ENCODE assay signal across 16 cellular contexts in genomic region chr6:36784379-36784636, GRCh38. TPM values are rescaled to one million over a fixed set of nuclear protein-coding genes. Genes with fewer than 3 reads are reported as not detected.
DNase-seq lines count a peak whose midpoint lies in the region; ATAC-seq and TF ChIP-seq lines count a peak whose summit lies in the region.
"Had no signal": no experiment of that assay in that cellular context is flagged by ENCODE, and none has a peak within 500 bp of the region (broad histone marks: within the 10 kb centered on the region; RNA-seq: fewer than 3 reads in every experiment).

No MANE protein-coding gene starts in this region.

- peaks cover 4% of the 10 kb centered on the region for H3K9me3 Mint-ChIP-seq in nephron progenitor cell
- H3K9me3 Mint-ChIP-seq in progenitor cell of endocrine pancreas (ENCODE audit: low read depth), result peaks cover 4% of the 10 kb centered on the region
- H3K9me3 Mint-ChIP-seq: CD4-positive, CD25-positive, alpha-beta regulatory T cell; CD8-positive, alpha-beta T cell; GM23338; HFFc6 had no signal

- H3K27ac Mint-ChIP-seq in nephron progenitor cell, result peak overlapping the region; percentile 85
- peak overlapping the region; percentile 44 for H3K27ac Mint-ChIP-seq in progenitor cell of endocrine pancreas
- H3K27ac Mint-ChIP-seq: B cell; CD8-positive, alpha-beta T cell; GM23338; HFFc6 had no signal

- H3K36me3 Mint-ChIP-seq in nephron progenitor cell (ENCODE audit: low read depth) (no peaks in the 10 kb centered on the region), progenitor cell of endocrine pancreas (ENCODE audit: insufficient read depth) (no peaks in the 10 kb centered on the region)
- H3K36me3 Mint-ChIP-seq: CD4-positive, CD25-positive, alpha-beta regulatory T cell; CD8-positive, alpha-beta T cell had no signal

- DNase-seq in NCI-H2227 (lab: John Stamatoyannopoulos, UW; ENCODE audit: unreplicated experiment) (peak; percentile 23), NCI-H2227 treated with DMSO at 0.1 percent for 48 hours (lab: John Stamatoyannopoulos, UW) (no peak), left kidney (ENCODE audit: low read depth, low spot score) (peak; percentile 41), nephron progenitor cell (no peak), progenitor cell of endocrine pancreas (ENCODE audit: low spot score, unreplicated experiment) (no peak), NCI-H1417 treated with DMSO at 0.1 percent for 48 hours (lab: John Stamatoyannopoulos, UW) (no peak)
- no peak for DNase-seq in activated CD8-positive, alpha-beta memory T cell treated with anti-CD3 and anti-CD28 coated beads for 24 hours
- DNase-seq: Caco-2; CD4-positive, CD25-positive, alpha-beta regulatory T cell; CD8-positive, alpha-beta T cell; DMS153; DND-41; HFFc6 had no signal

- H3K4me1 Mint-ChIP-seq in nephron progenitor cell, result peaks cover 43% of the 10 kb centered on the region
- H3K4me1 Mint-ChIP-seq in progenitor cell of endocrine pancreas (ENCODE audit: low read depth), result peaks cover 16% of the 10 kb centered on the region

- no peak for ATAC-seq in HG03439 (IDR thresholded peaks at IDR 0.05; ENCODE audit: unreplicated experiment)
- ATAC-seq: CD8-positive, alpha-beta T cell; GM23338 had no signal

- TF ChIP-seq CTCF in nephron progenitor cell (IDR thresholded peaks at IDR 0.05), result no peak
- no peak for TF ChIP-seq CTCF in progenitor cell of endocrine pancreas (IDR thresholded peaks at IDR 0.05; ENCODE audit: unreplicated experiment)

- H3K4me3 Mint-ChIP-seq in nephron progenitor cell (no peak overlapping the region), progenitor cell of endocrine pancreas (ENCODE audit: low read depth) (no peak overlapping the region)
- H3K4me3 Mint-ChIP-seq: B cell; CD4-positive, CD25-positive, alpha-beta regulatory T cell; CD8-positive, alpha-beta T cell; GM23338; HFFc6 had no signal

- H3K27me3 Mint-ChIP-seq in nephron progenitor cell (ENCODE audit: low read depth, poor library complexity) (peaks cover 15% of the 10 kb centered on the region), progenitor cell of endocrine pancreas (peaks cover 6% of the 10 kb centered on the region)

RNA-seq across cellular contexts. Expression of gene CPNE5, which starts 54.9 kb away (rescaled TPM):
- total RNA-seq in progenitor cell of endocrine pancreas, result 0.16 and 0.24 TPM in 2 replicates
- total RNA-seq: Caco-2 had no signal

Comparison
In these comparisons a context has a peak if more than half of its experiments do, and no peak if none do; other contexts are left out.
1. DNase-seq: peak in NCI-H2227 (single experiment) and left kidney (single experiment); none in NCI-H2227 treated with DMSO at 0.1 percent for 48 hours (single experiment), nephron progenitor cell (single experiment), progenitor cell of endocrine pancreas (single experiment), activated CD8-positive, alpha-beta memory T cell treated with anti-CD3 and anti-CD28 coated beads for 24 hours (single experiment) and NCI-H1417 treated with DMSO at 0.1 percent for 48 hours (single experiment).